ENCODE assay signal across 1 cellular context in the genomic region with DNA sequence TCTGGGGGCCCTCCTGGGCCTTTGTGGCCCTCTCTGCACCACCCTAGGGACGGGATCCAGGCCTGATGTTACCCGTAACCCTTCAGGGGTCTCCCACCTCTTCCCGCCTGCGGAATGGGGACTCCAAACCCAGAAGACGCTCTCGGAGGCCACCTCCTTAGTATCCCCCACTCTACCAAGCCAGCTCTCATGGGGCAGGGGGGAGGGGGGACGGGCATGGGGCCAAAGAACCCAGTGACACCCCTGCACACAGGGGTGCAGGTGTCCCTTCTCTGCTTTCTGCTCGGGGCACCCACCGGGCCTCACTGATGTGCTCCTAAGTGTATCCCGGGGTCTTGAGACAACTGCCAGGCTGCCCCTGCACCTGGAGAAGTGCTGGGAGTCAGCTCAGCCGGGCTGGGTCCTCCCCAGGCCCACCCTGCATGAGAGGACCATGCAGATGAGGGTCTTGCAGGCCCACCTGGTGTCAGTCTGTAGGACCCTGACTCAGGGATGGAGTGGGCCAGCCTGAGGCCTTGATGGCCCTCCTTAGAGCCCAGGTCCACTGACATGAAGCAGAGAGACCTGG.
TF ChIP-seq lines count a peak whose summit lies in the region.

No MANE protein-coding gene starts in this region.

TF ChIP-seq in H1, 55 proteins besides CTCF, POLR2A, EP300 and RAD21:
- TF ChIP-seq SUZ12 (IDR thresholded peaks at IDR 0.05; ENCODE audit: low read length), result no peak
- no peak for TF ChIP-seq KDM1A (IDR thresholded peaks at IDR 0.05; ENCODE audit: borderline replicate concordance, low read length)
- TF ChIP-seq TEAD4 (IDR thresholded peaks at IDR 0.05; ENCODE audit: low read depth, low read length), result no peak
- no peak for TF ChIP-seq CREB1 (IDR thresholded peaks at IDR 0.05)
- no peak for TF ChIP-seq YY1 (IDR thresholded peaks at IDR 0.05; ENCODE audit: low read depth, low read length)
- TF ChIP-seq TCF12 (IDR thresholded peaks at IDR 0.05; ENCODE audit: low read depth, low read length), result no peak
- no peak for TF ChIP-seq RFX5 (IDR thresholded peaks at IDR 0.05; ENCODE audit: borderline replicate concordance, low read depth, low read length)
- TF ChIP-seq EGR1 (IDR thresholded peaks at IDR 0.05; ENCODE audit: borderline replicate concordance, low read depth, low read length), result no peak
